8 cellular contexts compared by ENCODE assay signal in genomic region chr17:8176197-8176940, GRCh38. TPM values are rescaled to one million over a fixed set of nuclear protein-coding genes. Genes with fewer than 3 reads are reported as not detected.
DNase-seq lines count a peak whose midpoint lies in the region; TF ChIP-seq lines count a peak whose summit lies in the region.

TSS of gene TMEM107 (minus strand) at chr17:8176380. CDS start at chr17:8176286, 94 bp downstream.

- H3K4me3 ChIP-seq in AG09309 (ENCODE audit: control insufficient read depth, low read depth, low read length), result peak within 1 kb of the TSS; percentile 70
- no peak within 1 kb of the TSS for H3K4me3 ChIP-seq in KMS-11 (IDR thresholded peaks at IDR 0.05; ENCODE audit: insufficient read depth, low read depth, low read length)
- peak within 1 kb of the TSS; percentile 69 for H3K4me3 ChIP-seq in SJCRH30
- peak within 1 kb of the TSS; percentile 75 for H3K4me3 ChIP-seq in fibroblast of villous mesenchyme (ENCODE audit: low read depth, low read length)
- peak within 1 kb of the TSS; percentile 67 to 84 (median 76) for H3K4me3 ChIP-seq in subcutaneous abdominal adipose tissue (ENCODE audit: low read depth in 1 of 5, low read length in 5 of 5)

- H3K27ac Mint-ChIP-seq in nephron progenitor cell, result peak within 1 kb of the TSS; percentile 98

- H3K4me2 ChIP-seq in KMS-11, result peak within 1 kb of the TSS; percentile 29; the same call in 1 of the 2 replicates

- H3K4me3 Mint-ChIP-seq in nephron progenitor cell, result peak within 1 kb of the TSS; percentile 90

- H3K27me3 ChIP-seq in KMS-11 (ENCODE audit: insufficient read depth, low read depth) (no peaks in the 10 kb centered on the region), SJCRH30 (no peaks in the 10 kb centered on the region), subcutaneous abdominal adipose tissue (ENCODE audit: control insufficient read depth in 5 of 5, insufficient read depth in 4 of 5, low read length in 5 of 5) (no peaks in the 10 kb centered on the region)

- H3K27me3 Mint-ChIP-seq in nephron progenitor cell (ENCODE audit: low read depth, poor library complexity), result peaks cover 3% of the 10 kb centered on the region

- H3K4me1 ChIP-seq in KMS-11 (ENCODE audit: low read depth, poor library complexity, severe bottlenecking), result no peaks in the 10 kb centered on the region
- no peaks in the 10 kb centered on the region for H3K4me1 ChIP-seq in SJCRH30
- H3K4me1 ChIP-seq in subcutaneous abdominal adipose tissue (ENCODE audit: control insufficient read depth in 5 of 5, insufficient read depth in 5 of 5, low read length in 5 of 5), result peaks cover 3 to 35% (median 29%) of the 10 kb centered on the region in 5 donors

- H3K27ac ChIP-seq in KMS-11, result no peak within 1 kb of the TSS
- peak within 1 kb of the TSS; percentile 60 for H3K27ac ChIP-seq in SJCRH30
- peak within 1 kb of the TSS; percentile 62 for H3K27ac ChIP-seq in subcutaneous abdominal adipose tissue (ENCODE audit: low read depth, low read length)

- H3K9me3 Mint-ChIP-seq in nephron progenitor cell, result no peaks in the 10 kb centered on the region

- no peaks in the 10 kb centered on the region for H3K36me3 ChIP-seq in KMS-11 (ENCODE audit: insufficient read depth)
- H3K36me3 ChIP-seq in SJCRH30, result no peaks in the 10 kb centered on the region
- H3K36me3 ChIP-seq in subcutaneous abdominal adipose tissue (ENCODE audit: control insufficient read depth in 5 of 5, insufficient read depth in 5 of 5, low read length in 5 of 5), result no peaks in the 10 kb centered on the region

- TF ChIP-seq CTCF in AG09309 (IDR thresholded peaks at IDR 0.05; ENCODE audit: control insufficient read depth, insufficient read depth, low read depth, low read length, missing control alignments) (no peak), KMS-11 (conservative IDR thresholded peaks at IDR 0.05; ENCODE audit: low read depth, low read length) (no peak), fibroblast of villous mesenchyme (IDR thresholded peaks at IDR 0.05; ENCODE audit: insufficient read depth, low read depth, low read length) (peak; percentile 12), nephron progenitor cell (IDR thresholded peaks at IDR 0.05) (no peak)

- peak; percentile 62 for TF ChIP-seq POLR2A in GM19193 (IDR thresholded peaks at IDR 0.05; ENCODE audit: extremely low read depth, insufficient read depth, insufficient read length)

- H3K36me3 Mint-ChIP-seq in nephron progenitor cell (ENCODE audit: low read depth), result no peaks in the 10 kb centered on the region

- peak within 1 kb of the TSS; percentile 18; the same call in 1 of the 2 replicates for H3K9ac ChIP-seq in KMS-11
- peak within 1 kb of the TSS; percentile 26 to 89 (median 81) for H3K9ac ChIP-seq in subcutaneous abdominal adipose tissue (ENCODE audit: low read length in 5 of 5)

- H2AFZ ChIP-seq in KMS-11 (ENCODE audit: low read depth), result peak within 1 kb of the TSS; percentile 47; the same call in 1 of the 2 replicates

- H4K20me1 ChIP-seq in KMS-11 (ENCODE audit: insufficient read depth), result no peaks in the 10 kb centered on the region

- H3K9me3 ChIP-seq in SJCRH30 (replicated peaks) (no peaks in the 10 kb centered on the region), subcutaneous abdominal adipose tissue (ENCODE audit: control insufficient read depth in 5 of 5, low read length in 5 of 5) (no peaks in the 10 kb centered on the region)

- peaks cover 42% of the 10 kb centered on the region for H3K4me1 Mint-ChIP-seq in nephron progenitor cell

- H3K79me2 ChIP-seq in KMS-11 (ENCODE audit: insufficient read depth, low read depth), result no peaks in the 10 kb centered on the region

- no peak for DNase-seq in AG09309 (ENCODE audit: low read depth)
- peak; percentile 78 to 83 for DNase-seq in SJCRH30
- DNase-seq in activated gamma-delta T cell (lab: John Stamatoyannopoulos, UW), result peak; percentile 74
- DNase-seq in fibroblast of villous mesenchyme (ENCODE audit: low read depth), result peak; percentile 83
- DNase-seq in nephron progenitor cell, result peak; percentile 91

RNA-seq across cellular contexts. Expression of gene TMEM107, which starts in this region (rescaled TPM):
- 13.0 and 19.8 TPM in 2 replicates for total RNA-seq in SJCRH30 (2014; rRNA removed; shearing (Covaris generic))
- 15.5 and 23.7 TPM in 2 replicates for total RNA-seq in fibroblast of villous mesenchyme
